ENCODE assay signal across 1 cellular context in the genomic region with DNA sequence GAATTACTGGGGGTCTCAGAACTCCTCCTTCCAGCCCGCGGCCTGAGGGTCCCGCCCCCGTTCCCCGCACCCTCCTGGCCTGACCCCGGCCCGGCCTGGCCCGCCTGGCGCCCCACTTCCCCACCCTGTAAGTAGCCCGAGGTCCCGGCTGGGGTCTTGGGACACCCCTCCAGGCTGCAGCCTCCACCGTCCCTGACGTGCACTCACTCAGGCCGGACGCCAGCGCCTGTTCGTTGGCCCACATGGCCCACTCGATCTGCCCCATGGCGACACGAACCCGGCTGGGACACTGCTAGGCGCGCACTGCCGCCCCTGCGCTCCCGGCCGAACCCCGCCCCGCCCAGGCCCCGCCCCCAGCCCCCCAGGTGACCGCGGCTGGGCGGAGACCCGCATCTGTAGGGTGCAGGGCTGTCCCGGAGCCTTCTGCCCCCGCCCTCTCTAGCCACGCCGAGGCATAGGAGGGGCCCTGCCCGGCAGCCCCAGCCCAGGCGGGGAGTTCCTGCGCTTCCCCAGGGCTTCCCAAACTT.
TF ChIP-seq lines count a peak whose summit lies in the region.

A gene (minus strand): TSS at position 305 of the 527 bp plus-strand sequence. CDS start 40 bp downstream, at position 265.

TF ChIP-seq in HepG2, 621 proteins besides CTCF, POLR2A, EP300 and RAD21 (continued from another document and continues in another):
- TF ChIP-seq, protein P1, sequence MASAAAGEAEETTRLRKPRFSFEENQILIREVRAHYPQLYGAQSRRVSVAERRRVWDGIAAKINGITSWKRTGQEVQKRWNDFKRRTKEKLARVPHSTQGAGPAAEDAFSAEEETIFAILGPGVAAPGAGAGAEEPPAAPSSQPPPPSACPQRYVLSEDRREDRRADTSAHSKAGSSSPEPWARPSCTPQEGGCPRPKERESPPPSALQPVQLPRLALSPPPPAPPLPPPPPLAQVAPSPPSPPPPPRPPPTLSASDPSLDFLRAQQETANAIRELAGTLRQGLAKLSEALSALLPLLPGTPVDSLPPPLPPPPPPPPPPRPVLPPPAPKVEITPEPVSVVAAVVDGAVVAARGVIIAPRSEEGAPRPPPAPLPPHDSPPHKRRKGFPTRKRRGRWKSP (CRISPR knock-in tag; IDR thresholded peaks at IDR 0.05): peak; percentile 65; the same call in 1 of the 2 replicates
- TF ChIP-seq, protein P2, sequence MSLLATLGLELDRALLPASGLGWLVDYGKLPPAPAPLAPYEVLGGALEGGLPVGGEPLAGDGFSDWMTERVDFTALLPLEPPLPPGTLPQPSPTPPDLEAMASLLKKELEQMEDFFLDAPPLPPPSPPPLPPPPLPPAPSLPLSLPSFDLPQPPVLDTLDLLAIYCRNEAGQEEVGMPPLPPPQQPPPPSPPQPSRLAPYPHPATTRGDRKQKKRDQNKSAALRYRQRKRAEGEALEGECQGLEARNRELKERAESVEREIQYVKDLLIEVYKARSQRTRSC (CRISPR knock-in tag; IDR thresholded peaks at IDR 0.05; ENCODE audit: low read depth): no peak
- TF ChIP-seq ZNF607 (CRISPR knock-in tag; IDR thresholded peaks at IDR 0.05; ENCODE audit: borderline replicate concordance) (peak; percentile 53; the same call in 1 of the 2 replicates), ZKSCAN5 (CRISPR knock-in tag; IDR thresholded peaks at IDR 0.05) (peak; percentile 26; the same call in 1 of the 2 replicates), CCDC6 (CRISPR knock-in tag; IDR thresholded peaks at IDR 0.05) (no peak), CBFB (CRISPR knock-in tag; IDR thresholded peaks at IDR 0.05) (peak; percentile 14; the same call in 1 of the 2 replicates), ZNF776 (CRISPR knock-in tag; IDR thresholded peaks at IDR 0.05) (no peak), ZNF546 (CRISPR knock-in tag; conservative IDR thresholded peaks at IDR 0.05) (no peak), FOXM1 (CRISPR knock-in tag; IDR thresholded peaks at IDR 0.05) (peak; percentile 46; the same call in 1 of the 2 replicates), JUN (CRISPR knock-in tag; IDR thresholded peaks at IDR 0.05) (no peak), PRPF4 (IDR thresholded peaks at IDR 0.05; ENCODE audit: low read depth, low read length, poor library complexity, severe bottlenecking) (no peak), TBX3 (IDR thresholded peaks at IDR 0.05; ENCODE audit: borderline replicate concordance) (no peak), ZNF343 (CRISPR knock-in tag; IDR thresholded peaks at IDR 0.05) (no peak), GABPA (IDR thresholded peaks at IDR 0.05; ENCODE audit: low read depth, low read length) (no peak), GABPA (CRISPR knock-in tag; IDR thresholded peaks at IDR 0.05; ENCODE audit: low read depth) (no peak), RAD51 (IDR thresholded peaks at IDR 0.05; ENCODE audit: borderline replicate concordance) (no peak), DMAP1 (CRISPR knock-in tag; IDR thresholded peaks at IDR 0.05) (no peak), TBL1XR1 (IDR thresholded peaks at IDR 0.05; ENCODE audit: borderline replicate concordance, low read length, partially characterized antibody) (no peak), ZNF333 (CRISPR knock-in tag; IDR thresholded peaks at IDR 0.05; ENCODE audit: borderline replicate concordance) (no peak; the same call in 1 of the 2 replicates)
- TF ChIP-seq, protein P3, sequence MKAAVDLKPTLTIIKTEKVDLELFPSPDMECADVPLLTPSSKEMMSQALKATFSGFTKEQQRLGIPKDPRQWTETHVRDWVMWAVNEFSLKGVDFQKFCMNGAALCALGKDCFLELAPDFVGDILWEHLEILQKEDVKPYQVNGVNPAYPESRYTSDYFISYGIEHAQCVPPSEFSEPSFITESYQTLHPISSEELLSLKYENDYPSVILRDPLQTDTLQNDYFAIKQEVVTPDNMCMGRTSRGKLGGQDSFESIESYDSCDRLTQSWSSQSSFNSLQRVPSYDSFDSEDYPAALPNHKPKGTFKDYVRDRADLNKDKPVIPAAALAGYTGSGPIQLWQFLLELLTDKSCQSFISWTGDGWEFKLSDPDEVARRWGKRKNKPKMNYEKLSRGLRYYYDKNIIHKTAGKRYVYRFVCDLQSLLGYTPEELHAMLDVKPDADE (CRISPR knock-in tag; IDR thresholded peaks at IDR 0.05): peak; percentile 66; the same call in 1 of the 2 replicates
- TF ChIP-seq, protein P4, sequence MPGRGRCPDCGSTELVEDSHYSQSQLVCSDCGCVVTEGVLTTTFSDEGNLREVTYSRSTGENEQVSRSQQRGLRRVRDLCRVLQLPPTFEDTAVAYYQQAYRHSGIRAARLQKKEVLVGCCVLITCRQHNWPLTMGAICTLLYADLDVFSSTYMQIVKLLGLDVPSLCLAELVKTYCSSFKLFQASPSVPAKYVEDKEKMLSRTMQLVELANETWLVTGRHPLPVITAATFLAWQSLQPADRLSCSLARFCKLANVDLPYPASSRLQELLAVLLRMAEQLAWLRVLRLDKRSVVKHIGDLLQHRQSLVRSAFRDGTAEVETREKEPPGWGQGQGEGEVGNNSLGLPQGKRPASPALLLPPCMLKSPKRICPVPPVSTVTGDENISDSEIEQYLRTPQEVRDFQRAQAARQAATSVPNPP (CRISPR knock-in tag; IDR thresholded peaks at IDR 0.05): peak; percentile 6; the same call in 1 of the 2 replicates
- TF ChIP-seq, protein P5, sequence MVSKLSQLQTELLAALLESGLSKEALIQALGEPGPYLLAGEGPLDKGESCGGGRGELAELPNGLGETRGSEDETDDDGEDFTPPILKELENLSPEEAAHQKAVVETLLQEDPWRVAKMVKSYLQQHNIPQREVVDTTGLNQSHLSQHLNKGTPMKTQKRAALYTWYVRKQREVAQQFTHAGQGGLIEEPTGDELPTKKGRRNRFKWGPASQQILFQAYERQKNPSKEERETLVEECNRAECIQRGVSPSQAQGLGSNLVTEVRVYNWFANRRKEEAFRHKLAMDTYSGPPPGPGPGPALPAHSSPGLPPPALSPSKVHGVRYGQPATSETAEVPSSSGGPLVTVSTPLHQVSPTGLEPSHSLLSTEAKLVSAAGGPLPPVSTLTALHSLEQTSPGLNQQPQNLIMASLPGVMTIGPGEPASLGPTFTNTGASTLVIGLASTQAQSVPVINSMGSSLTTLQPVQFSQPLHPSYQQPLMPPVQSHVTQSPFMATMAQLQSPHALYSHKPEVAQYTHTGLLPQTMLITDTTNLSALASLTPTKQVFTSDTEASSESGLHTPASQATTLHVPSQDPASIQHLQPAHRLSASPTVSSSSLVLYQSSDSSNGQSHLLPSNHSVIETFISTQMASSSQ (IDR thresholded peaks at IDR 0.05; ENCODE audit: low read depth): no peak
- TF ChIP-seq, protein P5 (CRISPR knock-in tag; IDR thresholded peaks at IDR 0.05; ENCODE audit: borderline replicate concordance): no peak
- TF ChIP-seq, protein P6, sequence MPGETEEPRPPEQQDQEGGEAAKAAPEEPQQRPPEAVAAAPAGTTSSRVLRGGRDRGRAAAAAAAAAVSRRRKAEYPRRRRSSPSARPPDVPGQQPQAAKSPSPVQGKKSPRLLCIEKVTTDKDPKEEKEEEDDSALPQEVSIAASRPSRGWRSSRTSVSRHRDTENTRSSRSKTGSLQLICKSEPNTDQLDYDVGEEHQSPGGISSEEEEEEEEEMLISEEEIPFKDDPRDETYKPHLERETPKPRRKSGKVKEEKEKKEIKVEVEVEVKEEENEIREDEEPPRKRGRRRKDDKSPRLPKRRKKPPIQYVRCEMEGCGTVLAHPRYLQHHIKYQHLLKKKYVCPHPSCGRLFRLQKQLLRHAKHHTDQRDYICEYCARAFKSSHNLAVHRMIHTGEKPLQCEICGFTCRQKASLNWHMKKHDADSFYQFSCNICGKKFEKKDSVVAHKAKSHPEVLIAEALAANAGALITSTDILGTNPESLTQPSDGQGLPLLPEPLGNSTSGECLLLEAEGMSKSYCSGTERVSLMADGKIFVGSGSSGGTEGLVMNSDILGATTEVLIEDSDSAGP (CRISPR knock-in tag; IDR thresholded peaks at IDR 0.05; ENCODE audit: borderline replicate concordance): no peak
- TF ChIP-seq, protein P7, sequence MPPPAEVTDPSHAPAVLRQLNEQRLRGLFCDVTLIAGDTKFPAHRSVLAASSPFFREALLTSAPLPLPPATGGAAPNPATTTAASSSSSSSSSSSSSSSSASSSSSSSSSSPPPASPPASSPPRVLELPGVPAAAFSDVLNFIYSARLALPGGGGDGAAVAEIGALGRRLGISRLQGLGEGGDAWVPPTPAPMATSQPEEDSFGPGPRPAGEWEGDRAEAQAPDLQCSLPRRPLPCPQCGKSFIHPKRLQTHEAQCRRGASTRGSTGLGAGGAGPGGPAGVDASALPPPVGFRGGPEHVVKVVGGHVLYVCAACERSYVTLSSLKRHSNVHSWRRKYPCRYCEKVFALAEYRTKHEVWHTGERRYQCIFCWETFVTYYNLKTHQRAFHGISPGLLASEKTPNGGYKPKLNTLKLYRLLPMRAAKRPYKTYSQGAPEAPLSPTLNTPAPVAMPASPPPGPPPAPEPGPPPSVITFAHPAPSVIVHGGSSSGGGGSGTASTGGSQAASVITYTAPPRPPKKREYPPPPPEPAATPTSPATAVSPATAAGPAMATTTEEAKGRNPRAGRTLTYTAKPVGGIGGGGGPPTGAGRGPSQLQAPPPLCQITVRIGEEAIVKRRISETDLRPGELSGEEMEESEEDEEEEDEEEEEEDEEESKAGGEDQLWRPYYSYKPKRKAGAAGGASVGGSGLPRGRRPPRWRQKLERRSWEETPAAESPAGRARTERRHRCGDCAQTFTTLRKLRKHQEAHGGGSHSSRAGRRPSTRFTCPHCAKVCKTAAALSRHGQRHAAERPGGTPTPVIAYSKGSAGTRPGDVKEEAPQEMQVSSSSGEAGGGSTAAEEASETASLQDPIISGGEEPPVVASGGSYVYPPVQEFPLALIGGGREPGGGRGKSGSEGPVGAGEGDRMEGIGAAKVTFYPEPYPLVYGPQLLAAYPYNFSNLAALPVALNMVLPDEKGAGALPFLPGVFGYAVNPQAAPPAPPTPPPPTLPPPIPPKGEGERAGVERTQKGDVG (CRISPR knock-in tag; IDR thresholded peaks at IDR 0.05; ENCODE audit: borderline replicate concordance): no peak; the same call in 1 of the 2 replicates
- TF ChIP-seq, protein P8, sequence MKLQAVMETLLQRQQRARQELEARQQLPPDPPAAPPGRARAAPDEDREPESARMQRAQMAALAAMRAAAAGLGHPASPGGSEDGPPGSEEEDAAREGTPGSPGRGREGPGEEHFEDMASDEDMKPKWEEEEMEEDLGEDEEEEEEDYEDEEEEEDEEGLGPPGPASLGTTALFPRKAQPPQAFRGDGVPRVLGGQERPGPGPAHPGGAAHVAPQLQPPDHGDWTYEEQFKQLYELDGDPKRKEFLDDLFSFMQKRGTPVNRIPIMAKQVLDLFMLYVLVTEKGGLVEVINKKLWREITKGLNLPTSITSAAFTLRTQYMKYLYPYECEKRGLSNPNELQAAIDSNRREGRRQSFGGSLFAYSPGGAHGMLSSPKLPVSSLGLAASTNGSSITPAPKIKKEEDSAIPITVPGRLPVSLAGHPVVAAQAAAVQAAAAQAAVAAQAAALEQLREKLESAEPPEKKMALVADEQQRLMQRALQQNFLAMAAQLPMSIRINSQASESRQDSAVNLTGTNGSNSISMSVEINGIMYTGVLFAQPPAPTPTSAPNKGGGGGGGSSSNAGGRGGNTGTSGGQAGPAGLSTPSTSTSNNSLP (IDR thresholded peaks at IDR 0.05; ENCODE audit: low read depth, low read length): no peak
- TF ChIP-seq, protein P9, sequence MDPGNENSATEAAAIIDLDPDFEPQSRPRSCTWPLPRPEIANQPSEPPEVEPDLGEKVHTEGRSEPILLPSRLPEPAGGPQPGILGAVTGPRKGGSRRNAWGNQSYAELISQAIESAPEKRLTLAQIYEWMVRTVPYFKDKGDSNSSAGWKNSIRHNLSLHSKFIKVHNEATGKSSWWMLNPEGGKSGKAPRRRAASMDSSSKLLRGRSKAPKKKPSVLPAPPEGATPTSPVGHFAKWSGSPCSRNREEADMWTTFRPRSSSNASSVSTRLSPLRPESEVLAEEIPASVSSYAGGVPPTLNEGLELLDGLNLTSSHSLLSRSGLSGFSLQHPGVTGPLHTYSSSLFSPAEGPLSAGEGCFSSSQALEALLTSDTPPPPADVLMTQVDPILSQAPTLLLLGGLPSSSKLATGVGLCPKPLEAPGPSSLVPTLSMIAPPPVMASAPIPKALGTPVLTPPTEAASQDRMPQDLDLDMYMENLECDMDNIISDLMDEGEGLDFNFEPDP (CRISPR knock-in tag; conservative IDR thresholded peaks at IDR 0.05): peak; percentile 98
- TF ChIP-seq, protein P10, sequence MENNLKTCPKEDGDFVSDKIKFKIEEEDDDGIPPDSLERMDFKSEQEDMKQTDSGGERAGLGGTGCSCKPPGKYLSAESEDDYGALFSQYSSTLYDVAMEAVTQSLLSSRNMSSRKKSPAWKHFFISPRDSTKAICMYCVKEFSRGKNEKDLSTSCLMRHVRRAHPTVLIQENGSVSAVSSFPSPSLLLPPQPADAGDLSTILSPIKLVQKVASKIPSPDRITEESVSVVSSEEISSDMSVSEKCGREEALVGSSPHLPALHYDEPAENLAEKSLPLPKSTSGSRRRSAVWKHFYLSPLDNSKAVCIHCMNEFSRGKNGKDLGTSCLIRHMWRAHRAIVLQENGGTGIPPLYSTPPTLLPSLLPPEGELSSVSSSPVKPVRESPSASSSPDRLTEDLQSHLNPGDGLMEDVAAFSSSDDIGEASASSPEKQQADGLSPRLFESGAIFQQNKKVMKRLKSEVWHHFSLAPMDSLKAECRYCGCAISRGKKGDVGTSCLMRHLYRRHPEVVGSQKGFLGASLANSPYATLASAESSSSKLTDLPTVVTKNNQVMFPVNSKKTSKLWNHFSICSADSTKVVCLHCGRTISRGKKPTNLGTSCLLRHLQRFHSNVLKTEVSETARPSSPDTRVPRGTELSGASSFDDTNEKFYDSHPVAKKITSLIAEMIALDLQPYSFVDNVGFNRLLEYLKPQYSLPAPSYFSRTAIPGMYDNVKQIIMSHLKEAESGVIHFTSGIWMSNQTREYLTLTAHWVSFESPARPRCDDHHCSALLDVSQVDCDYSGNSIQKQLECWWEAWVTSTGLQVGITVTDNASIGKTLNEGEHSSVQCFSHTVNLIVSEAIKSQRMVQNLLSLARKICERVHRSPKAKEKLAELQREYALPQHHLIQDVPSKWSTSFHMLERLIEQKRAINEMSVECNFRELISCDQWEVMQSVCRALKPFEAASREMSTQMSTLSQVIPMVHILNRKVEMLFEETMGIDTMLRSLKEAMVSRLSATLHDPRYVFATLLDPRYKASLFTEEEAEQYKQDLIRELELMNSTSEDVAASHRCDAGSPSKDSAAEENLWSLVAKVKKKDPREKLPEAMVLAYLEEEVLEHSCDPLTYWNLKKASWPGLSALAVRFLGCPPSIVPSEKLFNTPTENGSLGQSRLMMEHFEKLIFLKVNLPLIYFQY (CRISPR knock-in tag; IDR thresholded peaks at IDR 0.05; ENCODE audit: borderline replicate concordance): no peak; the same call in 1 of the 2 replicates
